In the genomic region with DNA sequence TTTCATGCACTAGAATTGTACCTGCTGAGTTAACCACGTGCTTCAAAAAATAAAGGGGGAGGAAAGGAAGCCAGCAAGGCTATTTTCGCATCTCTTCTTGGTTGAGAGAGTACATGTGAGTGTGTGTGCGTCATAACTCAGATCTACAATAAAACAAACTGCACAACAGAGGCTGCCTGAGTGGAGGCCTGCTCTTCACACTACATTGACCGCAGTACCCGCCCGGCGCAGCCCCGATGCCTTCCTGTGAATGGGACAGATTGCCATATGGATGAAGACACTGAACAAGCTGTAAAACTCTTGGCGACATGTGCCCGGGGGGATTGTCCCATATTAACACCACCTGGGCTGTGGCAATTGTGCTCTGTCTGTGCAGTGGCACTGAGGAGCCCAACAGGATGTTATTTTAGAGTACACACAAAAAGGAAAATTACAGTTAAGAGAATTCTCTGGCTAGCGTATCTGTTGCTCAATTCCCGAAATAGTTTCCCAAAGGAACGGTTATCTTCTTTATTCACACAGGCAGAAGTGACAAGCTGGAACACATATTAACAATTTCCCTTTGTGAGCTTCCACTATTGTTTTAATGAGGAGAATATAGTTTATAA, we compare ENCODE assay signal across 9 cellular contexts.
DNase-seq lines count a peak whose midpoint lies in the region; ATAC-seq and TF ChIP-seq lines count a peak whose summit lies in the region.
"Had no signal": no experiment of that assay in that cellular context is flagged by ENCODE, and none has a peak within 500 bp of the region (broad histone marks: within the 10 kb centered on the region; RNA-seq: fewer than 3 reads in every experiment).

No MANE protein-coding gene starts in this region.

- peak overlapping the region; percentile 53 for H3K27ac ChIP-seq in left ventricle myocardium inferior (replicated peaks)
- peak overlapping the region; percentile 37 for H3K27ac ChIP-seq in stomach smooth muscle (ENCODE audit: low read length)

- peak overlapping the region; percentile 3 for H3K4me3 ChIP-seq in left ventricle myocardium inferior
- peak overlapping the region in 1 of 2 donors; percentile 8 for H3K4me3 ChIP-seq in stomach smooth muscle (ENCODE audit: low read length in 2 of 2)

- peaks cover 82% of the 10 kb centered on the region for H3K4me1 Mint-ChIP-seq in activated CD8-positive, alpha-beta T cell treated with anti-CD3 and anti-CD28 coated beads for 36 hours (ENCODE audit: low read depth)
- peaks cover 59% of the 10 kb centered on the region for H3K4me1 Mint-ChIP-seq in activated CD8-positive, alpha-beta T cell treated with anti-CD3 and anti-CD28 coated beads, Interleukin-2, amount 10 ng/mL, durations not matched to agents 7 days and 5 days (ENCODE audit: low read depth)

- no peaks in the 10 kb centered on the region for H3K9me3 Mint-ChIP-seq in activated CD8-positive, alpha-beta T cell treated with anti-CD3 and anti-CD28 coated beads for 36 hours
- H3K9me3 Mint-ChIP-seq in activated CD8-positive, alpha-beta T cell treated with anti-CD3 and anti-CD28 coated beads, Interleukin-2, amount 10 ng/mL, durations not matched to agents 7 days and 5 days (ENCODE audit: insufficient read depth), result no peaks in the 10 kb centered on the region

- CTCF ChIA-PET in activated CD8-positive, alpha-beta T cell treated with anti-CD3 and anti-CD28 coated beads for 36 hours (lab: Charles Lee), result no interaction called here
- CTCF ChIA-PET in activated CD8-positive, alpha-beta T cell treated with anti-CD3 and anti-CD28 coated beads, Interleukin-2, amount 10 ng/mL, durations not matched to agents 7 days and 5 days (lab: Charles Lee), result no interaction called here

- intact Hi-C loops in activated CD8-positive, alpha-beta T cell treated with anti-CD3 and anti-CD28 coated beads for 36 hours (cut with micrococcal nuclease), result no loop called here
- intact Hi-C loops in left ventricle myocardium inferior (cut with micrococcal nuclease), result no loop called here

- no peaks in the 10 kb centered on the region for H3K27me3 Mint-ChIP-seq in activated CD8-positive, alpha-beta T cell treated with anti-CD3 and anti-CD28 coated beads for 36 hours
- no peaks in the 10 kb centered on the region for H3K27me3 Mint-ChIP-seq in activated CD8-positive, alpha-beta T cell treated with anti-CD3 and anti-CD28 coated beads, Interleukin-2, amount 10 ng/mL, durations not matched to agents 7 days and 5 days (ENCODE audit: low read depth)

- H3K27me3 ChIP-seq in left ventricle myocardium inferior (ENCODE audit: low read depth) (no peaks in the 10 kb centered on the region), stomach smooth muscle (ENCODE audit: control insufficient read depth in 1 of 2, insufficient read depth in 2 of 2, low read length in 2 of 2) (no peaks in the 10 kb centered on the region)

- DNase-seq in activated CD8-positive, alpha-beta T cell treated with anti-CD3 and anti-CD28 coated beads for 36 hours, result no peak
- DNase-seq in activated CD8-positive, alpha-beta T cell treated with anti-CD3 and anti-CD28 coated beads, Interleukin-2, amount 10 ng/mL, durations not matched to agents 7 days and 5 days, result no peak
- DNase-seq in NCI-H69 (lab: John Stamatoyannopoulos, UW), result peak; percentile 82
- DNase-seq in left ventricle myocardium inferior, result peak; percentile 25
- no peak for DNase-seq in putamen (ENCODE audit: low spot score)
- no peak for DNase-seq in GF-D8 (lab: John Stamatoyannopoulos, UW)
- no peak for DNase-seq in ureter (ENCODE audit: low spot score)
- DNase-seq: foreskin fibroblast had no signal

- H3K9ac ChIP-seq in stomach smooth muscle (ENCODE audit: low read length in 2 of 2), result no peak overlapping the region

- POLR2A ChIA-PET in activated CD8-positive, alpha-beta T cell treated with anti-CD3 and anti-CD28 coated beads for 36 hours (lab: Charles Lee), result interaction anchor here (0.6 to 1.0 kb wide), 3 partner anchors 10 to 31 kb away, joined by 3 to 4 read pairs (median 3); no protein-coding TSS in a partner anchor
- POLR2A ChIA-PET in activated CD8-positive, alpha-beta T cell treated with anti-CD3 and anti-CD28 coated beads, Interleukin-2, amount 10 ng/mL, durations not matched to agents 7 days and 5 days (lab: Charles Lee), result no interaction called here

- peak; percentile 43 for ATAC-seq in activated CD8-positive, alpha-beta T cell treated with anti-CD3 and anti-CD28 coated beads for 36 hours
- ATAC-seq in activated CD8-positive, alpha-beta T cell treated with anti-CD3 and anti-CD28 coated beads, Interleukin-2, amount 10 ng/mL, durations not matched to agents 7 days and 5 days, result no peak

- peaks cover 85% of the 10 kb centered on the region for H3K4me1 ChIP-seq in left ventricle myocardium inferior
- peaks cover 33% of the 10 kb centered on the region for H3K4me1 ChIP-seq in stomach smooth muscle (ENCODE audit: control insufficient read depth, insufficient read depth, low read length)

- H3K36me3 ChIP-seq in left ventricle myocardium inferior (peaks cover 18% of the 10 kb centered on the region), stomach smooth muscle (ENCODE audit: control insufficient read depth in 2 of 2, insufficient read depth in 2 of 2, low read length in 2 of 2) (peaks cover 15 to 23% of the 10 kb centered on the region in 2 donors)

- H3K9me3 ChIP-seq in left ventricle myocardium inferior (replicated peaks) (no peaks in the 10 kb centered on the region), stomach smooth muscle (ENCODE audit: control insufficient read depth in 2 of 2, low read length in 2 of 2) (no peaks in the 10 kb centered on the region)

- H3K27ac Mint-ChIP-seq in activated CD8-positive, alpha-beta T cell treated with anti-CD3 and anti-CD28 coated beads for 36 hours, result peak overlapping the region; percentile 91
- no peak overlapping the region for H3K27ac Mint-ChIP-seq in activated CD8-positive, alpha-beta T cell treated with anti-CD3 and anti-CD28 coated beads, Interleukin-2, amount 10 ng/mL, durations not matched to agents 7 days and 5 days

- peaks cover 83% of the 10 kb centered on the region for H3K36me3 Mint-ChIP-seq in activated CD8-positive, alpha-beta T cell treated with anti-CD3 and anti-CD28 coated beads for 36 hours (ENCODE audit: low read depth)
- peaks cover 75% of the 10 kb centered on the region for H3K36me3 Mint-ChIP-seq in activated CD8-positive, alpha-beta T cell treated with anti-CD3 and anti-CD28 coated beads, Interleukin-2, amount 10 ng/mL, durations not matched to agents 7 days and 5 days (ENCODE audit: low read depth)

- H3K4me3 Mint-ChIP-seq in activated CD8-positive, alpha-beta T cell treated with anti-CD3 and anti-CD28 coated beads for 36 hours, result no peak overlapping the region
- H3K4me3 Mint-ChIP-seq in activated CD8-positive, alpha-beta T cell treated with anti-CD3 and anti-CD28 coated beads, Interleukin-2, amount 10 ng/mL, durations not matched to agents 7 days and 5 days, result no peak overlapping the region

- no peak for TF ChIP-seq CTCF in activated CD8-positive, alpha-beta T cell treated with anti-CD3 and anti-CD28 coated beads for 36 hours (IDR thresholded peaks at IDR 0.05)
- no peak for TF ChIP-seq CTCF in left ventricle myocardium inferior (IDR thresholded peaks at IDR 0.05; ENCODE audit: borderline replicate concordance)

Comparison
In these comparisons a context has a peak if more than half of its experiments do, and no peak if none do; other contexts are left out.
1. DNase-seq: peak in NCI-H69 (single experiment) and left ventricle myocardium inferior (single experiment); none in activated CD8-positive, alpha-beta T cell treated with anti-CD3 and anti-CD28 coated beads for 36 hours (single experiment), activated CD8-positive, alpha-beta T cell treated with anti-CD3 and anti-CD28 coated beads, Interleukin-2, amount 10 ng/mL, durations not matched to agents 7 days and 5 days (single experiment), putamen (single experiment), GF-D8 (single experiment) and ureter (single experiment).